Comparison of ENCODE assay signal across 1 cellular context in the genomic region with DNA sequence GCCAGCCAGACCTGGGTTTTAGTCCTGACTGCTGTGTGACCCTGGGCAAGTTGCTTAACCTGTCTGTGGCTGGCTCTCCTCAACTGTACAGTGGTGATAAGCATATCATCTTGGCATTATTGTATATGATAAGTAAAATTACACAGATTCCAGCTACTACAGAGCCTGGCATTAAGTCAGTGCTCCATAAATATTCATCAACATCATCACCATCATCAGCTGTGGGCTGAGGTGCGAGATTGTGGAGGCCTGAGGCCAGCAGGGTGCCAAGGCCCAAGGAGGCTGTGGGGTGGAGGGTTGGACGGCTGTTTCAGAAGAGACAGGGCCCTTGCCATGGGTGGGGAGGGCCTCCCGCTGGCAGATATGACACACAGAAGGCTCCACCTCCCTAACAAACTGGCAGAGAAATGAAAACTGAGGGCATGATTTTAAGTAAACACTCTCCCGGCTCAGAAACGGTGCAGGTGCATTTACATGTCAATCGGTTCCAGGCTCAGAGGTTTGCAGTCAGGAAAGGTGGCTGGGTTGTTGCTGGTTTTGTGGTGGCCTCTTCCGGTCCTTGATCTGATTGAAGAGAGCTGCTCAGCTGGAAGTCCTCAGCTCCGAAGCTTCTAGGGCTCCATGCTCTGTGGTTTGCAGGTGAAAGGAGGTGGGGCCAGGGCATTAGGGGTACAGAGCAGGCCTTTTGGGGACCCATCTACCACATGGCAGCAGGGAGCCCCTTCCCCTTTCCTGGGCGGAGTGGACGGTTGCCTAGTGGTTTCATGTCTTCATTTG.
A peak's percentile ranks its signal among the peaks of the same experiment; 100 is the strongest.
TF ChIP-seq lines count a peak whose summit lies in the region.

No MANE protein-coding gene starts in this region.

TF ChIP-seq in K562, 482 proteins besides CTCF, POLR2A, EP300 and RAD21 (continued from another document):
- TF ChIP-seq, protein P1, sequence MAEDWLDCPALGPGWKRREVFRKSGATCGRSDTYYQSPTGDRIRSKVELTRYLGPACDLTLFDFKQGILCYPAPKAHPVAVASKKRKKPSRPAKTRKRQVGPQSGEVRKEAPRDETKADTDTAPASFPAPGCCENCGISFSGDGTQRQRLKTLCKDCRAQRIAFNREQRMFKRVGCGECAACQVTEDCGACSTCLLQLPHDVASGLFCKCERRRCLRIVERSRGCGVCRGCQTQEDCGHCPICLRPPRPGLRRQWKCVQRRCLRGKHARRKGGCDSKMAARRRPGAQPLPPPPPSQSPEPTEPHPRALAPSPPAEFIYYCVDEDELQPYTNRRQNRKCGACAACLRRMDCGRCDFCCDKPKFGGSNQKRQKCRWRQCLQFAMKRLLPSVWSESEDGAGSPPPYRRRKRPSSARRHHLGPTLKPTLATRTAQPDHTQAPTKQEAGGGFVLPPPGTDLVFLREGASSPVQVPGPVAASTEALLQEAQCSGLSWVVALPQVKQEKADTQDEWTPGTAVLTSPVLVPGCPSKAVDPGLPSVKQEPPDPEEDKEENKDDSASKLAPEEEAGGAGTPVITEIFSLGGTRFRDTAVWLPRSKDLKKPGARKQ (CRISPR knock-in tag; IDR thresholded peaks at IDR 0.05), result no peak
- TF ChIP-seq ETV1 (tag; conservative IDR thresholded peaks at IDR 0.05; ENCODE audit: low read depth) (peak; percentile 77), SMARCC2 (IDR thresholded peaks at IDR 0.05; ENCODE audit: low read depth) (no peak), SP2 (IDR thresholded peaks at IDR 0.05; ENCODE audit: extremely low read depth, low read depth, low read length, poor library complexity, severe bottlenecking) (no peak), FOXJ2 (tag; IDR thresholded peaks at IDR 0.05) (no peak), LARP7 (IDR thresholded peaks at IDR 0.05) (no peak), MECOM (CRISPR knock-in tag; IDR thresholded peaks at IDR 0.05) (no peak), SMARCA5 (IDR thresholded peaks at IDR 0.05) (0 out of 2 replicates have a peak, but pooled peaks have one; percentile 58), TAF15 (IDR thresholded peaks at IDR 0.05; ENCODE audit: low read depth, low read length) (no peak), ZSCAN32 (CRISPR knock-in tag; IDR thresholded peaks at IDR 0.05) (no peak), SRSF7 (optimal IDR thresholded peaks at IDR 0.05; ENCODE audit: low read depth, low read length) (no peak), KDM1A (IDR thresholded peaks at IDR 0.05) (peak; percentile 64)
